Comparison of ENCODE assay signal across 2 cellular contexts in the genomic region with DNA sequence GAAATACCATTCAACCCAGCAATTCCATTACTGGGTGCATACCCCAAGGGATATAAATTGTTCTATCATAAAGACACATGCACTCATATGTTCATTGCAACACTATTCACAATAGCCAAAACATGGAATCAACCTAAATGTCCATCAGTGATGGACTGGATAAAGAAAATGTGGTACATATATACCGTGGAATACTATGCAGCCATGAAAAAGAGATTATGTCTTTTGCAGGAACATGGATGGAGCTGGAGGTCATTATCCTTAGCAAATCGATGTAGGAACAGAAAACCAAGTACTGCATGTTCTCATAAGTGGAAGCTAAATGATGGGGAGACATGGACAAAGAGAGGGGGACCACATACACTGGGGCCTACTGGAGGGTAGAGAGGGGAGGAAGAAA.
A peak's percentile ranks its signal among the peaks of the same experiment; 100 is the strongest.
TF ChIP-seq lines count a peak whose summit lies in the region.

No MANE protein-coding gene starts in this region.

TF ChIP-seq in GM12878, 131 proteins besides CTCF, POLR2A, EP300 and RAD21:
- TF ChIP-seq STAT1 (conservative IDR thresholded peaks at IDR 0.05) (no peak), ZNF217 (IDR thresholded peaks at IDR 0.05) (no peak), NFXL1 (IDR thresholded peaks at IDR 0.05; ENCODE audit: borderline replicate concordance) (no peak), BHLHE40 (IDR thresholded peaks at IDR 0.05; ENCODE audit: borderline replicate concordance in 1 of 2, low read depth in 2 of 2, low read length in 1 of 2) (no peak), PML (IDR thresholded peaks at IDR 0.05; ENCODE audit: low read length) (no peak), SMARCA5 (IDR thresholded peaks at IDR 0.05) (no peak), NR2F1 (conservative IDR thresholded peaks at IDR 0.05) (no peak), DPF2 (IDR thresholded peaks at IDR 0.05) (no peak), CHD4 (IDR thresholded peaks at IDR 0.05) (no peak), ZNF384 (IDR thresholded peaks at IDR 0.05; ENCODE audit: borderline replicate concordance, low read depth, low read length) (no peak), SRF (IDR thresholded peaks at IDR 0.05; ENCODE audit: low read depth in 2 of 2, low read length in 2 of 2) (no peak), RAD51 (IDR thresholded peaks at IDR 0.05) (no peak), ZNF622 (IDR thresholded peaks at IDR 0.05) (no peak), CREM (IDR thresholded peaks at IDR 0.05; ENCODE audit: low read depth) (no peak), CBX5 (IDR thresholded peaks at IDR 0.05; ENCODE audit: low read depth) (no peak), ZNF274 (IDR thresholded peaks at IDR 0.05; ENCODE audit: insufficient read depth, insufficient read length) (no peak)
- TF ChIP-seq, protein P1, sequence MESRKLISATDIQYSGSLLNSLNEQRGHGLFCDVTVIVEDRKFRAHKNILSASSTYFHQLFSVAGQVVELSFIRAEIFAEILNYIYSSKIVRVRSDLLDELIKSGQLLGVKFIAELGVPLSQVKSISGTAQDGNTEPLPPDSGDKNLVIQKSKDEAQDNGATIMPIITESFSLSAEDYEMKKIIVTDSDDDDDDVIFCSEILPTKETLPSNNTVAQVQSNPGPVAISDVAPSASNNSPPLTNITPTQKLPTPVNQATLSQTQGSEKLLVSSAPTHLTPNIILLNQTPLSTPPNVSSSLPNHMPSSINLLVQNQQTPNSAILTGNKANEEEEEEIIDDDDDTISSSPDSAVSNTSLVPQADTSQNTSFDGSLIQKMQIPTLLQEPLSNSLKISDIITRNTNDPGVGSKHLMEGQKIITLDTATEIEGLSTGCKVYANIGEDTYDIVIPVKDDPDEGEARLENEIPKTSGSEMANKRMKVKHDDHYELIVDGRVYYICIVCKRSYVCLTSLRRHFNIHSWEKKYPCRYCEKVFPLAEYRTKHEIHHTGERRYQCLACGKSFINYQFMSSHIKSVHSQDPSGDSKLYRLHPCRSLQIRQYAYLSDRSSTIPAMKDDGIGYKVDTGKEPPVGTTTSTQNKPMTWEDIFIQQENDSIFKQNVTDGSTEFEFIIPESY (IDR thresholded peaks at IDR 0.05): no peak
- TF ChIP-seq, protein P2, sequence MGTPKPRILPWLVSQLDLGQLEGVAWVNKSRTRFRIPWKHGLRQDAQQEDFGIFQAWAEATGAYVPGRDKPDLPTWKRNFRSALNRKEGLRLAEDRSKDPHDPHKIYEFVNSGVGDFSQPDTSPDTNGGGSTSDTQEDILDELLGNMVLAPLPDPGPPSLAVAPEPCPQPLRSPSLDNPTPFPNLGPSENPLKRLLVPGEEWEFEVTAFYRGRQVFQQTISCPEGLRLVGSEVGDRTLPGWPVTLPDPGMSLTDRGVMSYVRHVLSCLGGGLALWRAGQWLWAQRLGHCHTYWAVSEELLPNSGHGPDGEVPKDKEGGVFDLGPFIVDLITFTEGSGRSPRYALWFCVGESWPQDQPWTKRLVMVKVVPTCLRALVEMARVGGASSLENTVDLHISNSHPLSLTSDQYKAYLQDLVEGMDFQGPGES (IDR thresholded peaks at IDR 0.05): no peak
- TF ChIP-seq, protein P3, sequence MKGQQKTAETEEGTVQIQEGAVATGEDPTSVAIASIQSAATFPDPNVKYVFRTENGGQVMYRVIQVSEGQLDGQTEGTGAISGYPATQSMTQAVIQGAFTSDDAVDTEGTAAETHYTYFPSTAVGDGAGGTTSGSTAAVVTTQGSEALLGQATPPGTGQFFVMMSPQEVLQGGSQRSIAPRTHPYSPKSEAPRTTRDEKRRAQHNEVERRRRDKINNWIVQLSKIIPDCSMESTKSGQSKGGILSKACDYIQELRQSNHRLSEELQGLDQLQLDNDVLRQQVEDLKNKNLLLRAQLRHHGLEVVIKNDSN (IDR thresholded peaks at IDR 0.05; ENCODE audit: borderline replicate concordance, extremely low read length, insufficient read depth, low read depth, low read length): no peak

TF ChIP-seq in H1, 55 proteins besides CTCF, POLR2A, EP300 and RAD21:
- TF ChIP-seq CREB1 (IDR thresholded peaks at IDR 0.05): no peak
- peak; percentile 59; the same call in 1 of the 2 replicates for TF ChIP-seq KDM1A (IDR thresholded peaks at IDR 0.05; ENCODE audit: borderline replicate concordance, low read length)
- no peak for TF ChIP-seq CTBP2 (IDR thresholded peaks at IDR 0.05; ENCODE audit: borderline replicate concordance, insufficient read depth, insufficient read length, low read length)
- no peak for TF ChIP-seq CEBPB (IDR thresholded peaks at IDR 0.05; ENCODE audit: low read depth, low read length)
